Comparison of ENCODE assay signal across 10 cellular contexts in genomic region chr3:107987036-107987557, GRCh38.
A peak's percentile ranks its signal among the peaks of the same experiment; 100 is the strongest.
DNase-seq lines count a peak whose midpoint lies in the region; ATAC-seq, FAIRE-seq and TF ChIP-seq lines count a peak whose summit lies in the region.
"Had no signal": no experiment of that assay in that cellular context is flagged by ENCODE, and none has a peak within 500 bp of the region (broad histone marks: within the 10 kb centered on the region; RNA-seq: fewer than 3 reads in every experiment).

No MANE protein-coding gene starts in this region.

- H3K9me3 ChIP-seq in A673 (ENCODE audit: low read depth, low read length, poor library complexity, severe bottlenecking) = no peaks in the 10 kb centered on the region

- no peaks in the 10 kb centered on the region for H3K27me3 ChIP-seq in A673 (replicated peaks; ENCODE audit: insufficient read depth, low read depth, low read length, poor library complexity)
- H3K27me3 ChIP-seq in bronchial epithelial cell (ENCODE audit: control insufficient read depth, insufficient read depth, low read length) = no peaks in the 10 kb centered on the region
- H3K27me3 ChIP-seq in H7 (ENCODE audit: control insufficient read depth, insufficient read depth, low read length) = no peaks in the 10 kb centered on the region

- H3K36me3 ChIP-seq in A673 (ENCODE audit: insufficient read depth, low read length, poor library complexity, severe bottlenecking) = no peaks in the 10 kb centered on the region
- no peaks in the 10 kb centered on the region for H3K36me3 ChIP-seq in bronchial epithelial cell (ENCODE audit: control insufficient read depth, insufficient read depth, low read length)
- H3K36me3 ChIP-seq in H7 (replicated peaks; ENCODE audit: control insufficient read depth, insufficient read depth, low read length) = no peaks in the 10 kb centered on the region

- BruUV-seq in A673 (replicated peaks; lab: Mats Ljungman, UMichigan) = no TSS peak

- no peak overlapping the region for H3K27ac ChIP-seq in A673 (ENCODE audit: low read depth, low read length, poor library complexity, severe bottlenecking)
- H3K27ac ChIP-seq: KMS-11 had no signal

- peak; percentile 90 for DNase-seq in A673 (ENCODE audit: low spot score)
- peak; percentile 99 for DNase-seq in M059J (ENCODE audit: low read depth)
- peak; percentile 98 for DNase-seq in bronchial epithelial cell (ENCODE audit: low read depth)
- peak; percentile 54 for DNase-seq in medulla oblongata (ENCODE audit: extremely low spot score)
- no peak for DNase-seq in H7
- DNase-seq in activated CD8-positive, alpha-beta memory T cell treated with anti-CD3 and anti-CD28 coated beads, Interleukin-2, amount 50 U/mL, for 48 hours = no peak
- DNase-seq: DND-41 had no signal

- FAIRE-seq in bronchial epithelial cell (lab: Jason Lieb, UNC) = no peak

- CTCF ChIA-PET in A673 (lab: Charles Lee) = interaction anchor here (0.7 kb wide), 1 partner anchor 339 kb away, joined by 3 read pairs; no protein-coding TSS in a partner anchor

- POLR2A ChIA-PET in A673 (lab: Charles Lee; ENCODE audit: low non-redundant PET) = no interaction called here

- H3K4me1 ChIP-seq in A673 (ENCODE audit: insufficient read depth, low read length, poor library complexity, severe bottlenecking) = peaks cover 29% of the 10 kb centered on the region

- intact Hi-C loops in A673 (cut with micrococcal nuclease; ENCODE audit: unreplicated experiment) = no loop called here

- H3K4me3 ChIP-seq in A673 (ENCODE audit: low read depth, low read length, poor library complexity, severe bottlenecking) (no peak overlapping the region), bronchial epithelial cell (ENCODE audit: low read depth, low read length) (no peak overlapping the region), H7 (ENCODE audit: insufficient read depth, low read depth, low read length) (no peak overlapping the region)

- no peak for TF ChIP-seq CTCF in A673 (conservative IDR thresholded peaks at IDR 0.05; ENCODE audit: low read depth, low read length)
- TF ChIP-seq CTCF in bronchial epithelial cell (IDR thresholded peaks at IDR 0.05; ENCODE audit: insufficient read depth, low read length, severe bottlenecking) = no peak

- no peak for ATAC-seq in GM21367 (IDR thresholded peaks at IDR 0.05; ENCODE audit: unreplicated experiment)
- ATAC-seq in HG03378 (IDR thresholded peaks at IDR 0.05; ENCODE audit: unreplicated experiment) = no peak

Comparison
In these comparisons a context has a peak if more than half of its experiments do, and no peak if none do; other contexts are left out.
1. DNase-seq: peak in A673 (single experiment), M059J (single experiment), bronchial epithelial cell (single experiment) and medulla oblongata (single experiment); none in H7 (single experiment) and activated CD8-positive, alpha-beta memory T cell treated with anti-CD3 and anti-CD28 coated beads, Interleukin-2, amount 50 U/mL, for 48 hours (single experiment).